ENCODE assay signal across 8 cellular contexts in the genomic region with DNA sequence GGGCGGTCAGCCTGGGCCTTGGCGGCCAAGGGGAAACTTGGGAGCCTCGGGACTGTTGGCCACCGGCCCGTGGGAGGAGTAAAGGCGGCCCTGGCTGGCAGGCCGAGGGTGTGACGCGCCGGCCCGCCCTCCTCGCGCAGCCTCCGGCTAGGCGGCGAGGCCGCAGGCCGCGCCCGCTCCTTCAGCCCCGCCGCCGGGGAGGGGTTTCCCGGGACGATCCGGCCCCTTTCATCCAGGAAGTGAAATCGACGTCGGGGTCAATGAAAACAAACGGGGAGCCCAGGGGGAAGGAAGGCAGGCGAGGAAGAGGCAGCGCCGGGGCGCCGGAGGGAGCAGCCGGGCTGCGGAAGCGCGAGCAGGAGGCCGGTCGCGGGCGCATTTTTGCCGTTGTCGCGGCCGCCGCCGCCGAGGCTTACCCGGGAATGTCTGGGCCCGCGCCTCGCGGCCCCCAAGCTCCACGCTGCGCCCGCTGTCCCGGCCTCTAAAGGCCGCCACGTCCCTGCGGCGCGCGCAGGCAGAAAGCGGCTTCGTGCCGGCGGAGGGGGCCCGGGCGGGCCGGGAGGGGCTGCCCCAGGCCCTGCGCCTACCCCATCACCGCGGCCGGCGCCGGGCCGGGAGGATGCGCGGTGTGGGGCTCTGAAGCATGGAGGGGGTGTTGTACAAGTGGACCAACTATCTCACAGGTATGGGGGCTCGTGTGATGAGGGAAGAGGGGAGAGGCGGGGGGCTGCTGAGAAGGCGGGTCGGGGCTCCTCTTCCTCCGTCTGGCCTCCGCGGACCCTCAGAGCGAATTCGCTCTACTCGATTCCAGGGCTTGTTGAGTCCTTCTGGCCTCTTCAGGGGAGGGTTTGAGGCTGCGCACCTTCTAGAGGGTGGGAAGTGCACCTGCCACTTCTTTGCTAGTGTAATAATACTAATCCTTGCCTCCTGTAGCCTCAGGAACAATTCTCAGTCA. TPM values are rescaled to one million over a fixed set of nuclear protein-coding genes. Genes with fewer than 3 reads are reported as not detected.
A peak's percentile ranks its signal among the peaks of the same experiment; 100 is the strongest.
DNase-seq lines count a peak whose midpoint lies in the region; ATAC-seq and TF ChIP-seq lines count a peak whose summit lies in the region.

A gene (plus strand): TSS at position 231 of the 955 bp plus-strand sequence. CDS start 413 bp downstream, at position 644.

- H3K4me1 ChIP-seq in osteoblast (ENCODE audit: insufficient read depth, low read length) = peaks cover 37% of the 10 kb centered on the region
- peaks cover 50 to 67% of the 10 kb centered on the region in 2 donors for H3K4me1 ChIP-seq in thoracic aorta (ENCODE audit: control insufficient read depth in 1 of 2, low read depth in 2 of 2)

- POLR2A ChIA-PET in GM10248 (lab: Yijun Ruan, JAX) = no interaction called here

- H3K4me3 ChIP-seq in NB4 (ENCODE audit: low read depth, low read length) (peak within 1 kb of the TSS; percentile 95), osteoblast (ENCODE audit: insufficient read depth, low read length) (peak within 1 kb of the TSS; percentile 81), thoracic aorta (peak within 1 kb of the TSS; percentile 83)

- CTCF ChIA-PET in GM10248 (lab: Yijun Ruan, JAX) = interaction anchor here (1.1 to 1.7 kb wide), 5 partner anchors 18 to 64 kb away, joined by 3 to 4 read pairs (median 3); no protein-coding TSS in a partner anchor

- peaks cover 58% of the 10 kb centered on the region for H3K79me2 ChIP-seq in osteoblast (ENCODE audit: insufficient read depth, low read length)

- H3K27ac Mint-ChIP-seq in activated naive CD4-positive, alpha-beta T cell treated with anti-CD3 and anti-CD28 coated beads, Interleukin-2, amount 50 U/mL, for 72 hours = peak within 1 kb of the TSS; percentile 90 to 96

- ATAC-seq in HG02571 (IDR thresholded peaks at IDR 0.05; ENCODE audit: unreplicated experiment) (peak; percentile 66), thoracic aorta (ENCODE audit: insufficient number of reproducible peaks, low FRiP score, low read depth) (peak; percentile 75)
- ATAC-seq in activated naive CD4-positive, alpha-beta T cell treated with anti-CD3 and anti-CD28 coated beads, Interleukin-2, amount 50 U/mL, for 72 hours = peak; percentile 77 to 82

- no peaks in the 10 kb centered on the region for H3K27me3 ChIP-seq in osteoblast (ENCODE audit: insufficient read depth, low read length)
- no peaks in the 10 kb centered on the region for H3K27me3 ChIP-seq in thoracic aorta (replicated peaks; ENCODE audit: insufficient read depth)

- H3K9me3 Mint-ChIP-seq in activated naive CD4-positive, alpha-beta T cell treated with anti-CD3 and anti-CD28 coated beads, Interleukin-2, amount 50 U/mL, for 72 hours = no peaks in the 10 kb centered on the region

- H3K36me3 ChIP-seq in osteoblast (ENCODE audit: insufficient read depth, low read length) (no peaks in the 10 kb centered on the region), thoracic aorta (no peaks in the 10 kb centered on the region)

- peak within 1 kb of the TSS; percentile 99 for H3K27ac ChIP-seq in osteoblast (ENCODE audit: low read depth, low read length)
- H3K27ac ChIP-seq in thoracic aorta = peak within 1 kb of the TSS; percentile 93 to 98

- peak; percentile 27 for TF ChIP-seq POLR2A in NB4 (IDR thresholded peaks at IDR 0.05; ENCODE audit: extremely low read depth, insufficient read length)

- peak within 1 kb of the TSS; percentile 82 for H2AFZ ChIP-seq in osteoblast (ENCODE audit: low read length)

- H3K9me3 ChIP-seq in osteoblast (ENCODE audit: low read depth, low read length) = no peaks in the 10 kb centered on the region
- no peaks in the 10 kb centered on the region for H3K9me3 ChIP-seq in thoracic aorta

- DNase-seq in GM10248 (ENCODE audit: extremely low spot score) (peak; percentile 91), NB4 (ENCODE audit: low read depth) (peak; percentile 95), SKM-1 (lab: John Stamatoyannopoulos, UW; ENCODE audit: unreplicated experiment) (peak; percentile 68), glomerular visceral epithelial cell (ENCODE audit: extremely low spot score) (peak; percentile 98), osteoblast (ENCODE audit: insufficient read length, low spot score, missing footprints) (peak; percentile 98), thoracic aorta (ENCODE audit: low spot score) (peak; percentile 91)
- DNase-seq in activated naive CD4-positive, alpha-beta T cell treated with anti-CD3 and anti-CD28 coated beads, Interleukin-2, amount 50 U/mL, for 72 hours (ENCODE audit: low spot score in 2 of 2) = peak; percentile 73 to 89

- TF ChIP-seq CTCF in GM10248 (IDR thresholded peaks at IDR 0.05; ENCODE audit: control extremely low read depth, extremely low read depth, low read depth, missing control alignments) (no peak), NB4 (IDR thresholded peaks at IDR 0.05; ENCODE audit: low read depth, low read length) (no peak), osteoblast (IDR thresholded peaks at IDR 0.05; ENCODE audit: extremely low read depth, low read depth, low read length) (no peak), thoracic aorta (IDR thresholded peaks at IDR 0.05) (no peak)

- peaks cover 5 to 8% of the 10 kb centered on the region in 2 donors for H3K36me3 Mint-ChIP-seq in activated naive CD4-positive, alpha-beta T cell treated with anti-CD3 and anti-CD28 coated beads, Interleukin-2, amount 50 U/mL, for 72 hours

- H4K20me1 ChIP-seq in osteoblast (ENCODE audit: insufficient read depth, low read length) = peaks cover 45% of the 10 kb centered on the region

- peak within 1 kb of the TSS; percentile 99 for H3K4me2 ChIP-seq in osteoblast (ENCODE audit: insufficient read depth, low read length)

RNA-seq across cellular contexts. Expression of the gene that starts here (rescaled TPM):
- 10 to 100 TPM; 20.4 to 34.1 TPM for total RNA-seq in activated naive CD4-positive, alpha-beta T cell treated with anti-CD3 and anti-CD28 coated beads, Interleukin-2, amount 50 U/mL, for 72 hours
- total RNA-seq in osteoblast = 7.1 and 8.7 TPM in 2 replicates
- total RNA-seq in thoracic aorta = 10 to 100 TPM in 1 of 2 donors, 1 to 10 TPM in 1; 9.7 to 22.5 TPM

Comparison
In these comparisons a context has a peak if more than half of its experiments do, and no peak if none do; other contexts are left out.
1. Peak in every context shown above with its lines: DNase-seq, ATAC-seq, H3K4me3 ChIP-seq and H3K27ac ChIP-seq.